Comparison of ENCODE assay signal across 17 cellular contexts in the genomic region with DNA sequence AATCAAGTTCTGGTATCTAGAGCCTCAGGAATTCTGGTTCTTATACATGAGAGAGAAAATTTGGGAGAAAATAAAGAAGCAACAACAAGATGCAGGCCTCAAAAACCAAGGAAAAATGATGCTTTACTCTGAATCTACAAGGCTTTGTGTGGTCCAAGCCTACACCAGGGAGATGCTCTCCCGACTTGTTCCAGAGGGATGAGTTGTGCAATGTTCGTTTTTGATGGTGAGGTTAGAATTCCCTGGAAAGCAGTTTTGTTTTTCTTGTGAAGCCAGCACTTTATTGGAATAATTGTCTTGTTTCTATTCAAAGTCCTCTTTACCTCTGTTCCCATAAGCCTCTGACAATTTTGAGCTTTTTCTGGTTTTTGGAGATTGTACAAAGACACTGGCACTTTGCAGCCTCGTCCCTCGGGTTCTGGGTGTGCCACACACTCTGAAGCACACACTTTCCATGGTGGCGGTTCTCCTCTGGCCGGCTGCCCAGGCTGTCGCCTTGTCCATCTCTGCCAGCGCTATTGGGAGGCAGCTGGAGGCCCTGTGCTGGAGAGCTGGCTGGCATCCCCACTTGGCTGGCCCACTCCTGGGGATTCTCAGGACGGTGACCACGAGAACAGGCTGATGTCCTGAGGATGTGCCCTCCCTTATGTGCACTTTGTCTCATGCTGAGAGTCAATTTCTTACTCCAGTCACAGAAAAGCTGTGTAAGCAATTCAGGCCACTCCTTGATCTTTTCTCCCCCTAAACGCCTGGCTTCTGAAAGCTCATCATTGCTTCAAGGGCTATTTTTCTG.
DNase-seq lines count a peak whose midpoint lies in the region; ATAC-seq, FAIRE-seq and TF ChIP-seq lines count a peak whose summit lies in the region.
"Had no signal": no experiment of that assay in that cellular context is flagged by ENCODE, and none has a peak within 500 bp of the region (broad histone marks: within the 10 kb centered on the region; RNA-seq: fewer than 3 reads in every experiment).

No MANE protein-coding gene starts in this region.

- no peaks in the 10 kb centered on the region for H3K4me1 Mint-ChIP-seq in activated naive CD8-positive, alpha-beta T cell treated with anti-CD3 and anti-CD28 coated beads, Interleukin-2, amount 50 U/mL, for 24 hours
- peaks cover 14% of the 10 kb centered on the region for H3K4me1 Mint-ChIP-seq in stimulated activated memory B cell treated with anti-CD40 and anti-IgM and Interleukin-4, amounts not matched to agents 10 μg/mL and 1 μg/mL and 100 μg/mL, for 72 hours
- no peaks in the 10 kb centered on the region for H3K4me1 Mint-ChIP-seq in activated CD4-positive, alpha-beta T cell treated with anti-CD3 and anti-CD28 coated beads for 36 hours

- no peaks in the 10 kb centered on the region; the same call in 1 of the 2 replicates for H3K9me3 ChIP-seq in SU-DHL-6 (ENCODE audit: insufficient read depth, low read length)
- H3K9me3 ChIP-seq in HepG2 (ENCODE audit: low read length), result 0 out of 2 replicates have a peak, but pooled peaks cover 4% of the 10 kb centered on the region

- H3K4me2 ChIP-seq in SU-DHL-6 (ENCODE audit: low read depth, low read length, poor library complexity, severe bottlenecking) (peak overlapping the region; percentile 23), HepG2 (ENCODE audit: low read depth, low read length) (no peak overlapping the region)

- no peak overlapping the region for H3K4me3 Mint-ChIP-seq in activated naive CD8-positive, alpha-beta T cell treated with anti-CD3 and anti-CD28 coated beads, Interleukin-2, amount 50 U/mL, for 24 hours
- no peak overlapping the region for H3K4me3 Mint-ChIP-seq in stimulated activated memory B cell treated with anti-CD40 and anti-IgM and Interleukin-4, amounts not matched to agents 10 μg/mL and 1 μg/mL and 100 μg/mL, for 72 hours
- no peak overlapping the region for H3K4me3 Mint-ChIP-seq in activated CD4-positive, alpha-beta T cell treated with anti-CD3 and anti-CD28 coated beads for 36 hours
- H3K4me3 Mint-ChIP-seq: activated CD4-positive, alpha-beta memory T cell treated with anti-CD3 and anti-CD28 coated beads for 36 hours; T-helper 17 cell had no signal

- TF ChIP-seq CTCF in SU-DHL-6 (IDR thresholded peaks at IDR 0.05; ENCODE audit: insufficient read depth, low read length, poor library complexity, severe bottlenecking), result no peak
- TF ChIP-seq CTCF in HepG2 (CRISPR knock-in tag; IDR thresholded peaks at IDR 0.05), result no peak

- no peaks in the 10 kb centered on the region for H3K9me2 ChIP-seq in SU-DHL-6 (replicated peaks; ENCODE audit: insufficient read depth, low read length)

- H3K9me3 Mint-ChIP-seq in activated naive CD8-positive, alpha-beta T cell treated with anti-CD3 and anti-CD28 coated beads, Interleukin-2, amount 50 U/mL, for 24 hours, result peaks cover 13% of the 10 kb centered on the region
- peaks cover 4% of the 10 kb centered on the region for H3K9me3 Mint-ChIP-seq in stimulated activated memory B cell treated with anti-CD40 and anti-IgM and Interleukin-4, amounts not matched to agents 10 μg/mL and 1 μg/mL and 100 μg/mL, for 72 hours
- H3K9me3 Mint-ChIP-seq in activated CD4-positive, alpha-beta T cell treated with anti-CD3 and anti-CD28 coated beads for 36 hours (ENCODE audit: low read depth), result peaks cover 12% of the 10 kb centered on the region

- 0 out of 2 replicates have a peak, but pooled peaks cover under 1% of the 10 kb centered on the region for H3F3A ChIP-seq in SU-DHL-6 (ENCODE audit: insufficient read depth)

- CTCF ChIA-PET in HepG2 (lab: Yijun Ruan, JAX; ENCODE audit: low intra/inter-chr PET ratio, low total read pairs), result no interaction called here
- CTCF ChIA-PET in activated CD4-positive, alpha-beta T cell treated with anti-CD3 and anti-CD28 coated beads for 36 hours (lab: Charles Lee), result interaction anchor here (1.0 kb wide), 1 partner anchor 20 kb away, joined by 3 read pairs; no protein-coding TSS in a partner anchor

- TF ChIP-seq EP300 in HepG2 (IDR thresholded peaks at IDR 0.05; ENCODE audit: low read depth in 2 of 2, low read length in 2 of 2) (no peak), HepG2 (CRISPR knock-in tag; IDR thresholded peaks at IDR 0.05; ENCODE audit: borderline replicate concordance) (no peak)

- peaks cover 8% of the 10 kb centered on the region; the same call in 1 of the 2 replicates for H3K4me1 ChIP-seq in HepG2 (ENCODE audit: insufficient read depth, low read length)

- H3K27ac ChIP-seq in SU-DHL-6 (ENCODE audit: low read depth, low read length), result no peak overlapping the region
- H3K27ac ChIP-seq in HepG2 (ENCODE audit: extremely low read length, insufficient read depth, low read length), result no peak overlapping the region
- H3K27ac ChIP-seq: BLaER1 treated with 17β-estradiol and CSF1 and Interleukin-3, amounts not matched to agents 10 nM and 100 nM; cardiac muscle cell; epithelial cell of prostate had no signal

- no peaks in the 10 kb centered on the region for H4K20me1 ChIP-seq in SU-DHL-6 (ENCODE audit: low read depth, low read length)
- H4K20me1 ChIP-seq in HepG2 (ENCODE audit: insufficient read depth, low read length), result no peaks in the 10 kb centered on the region
- H4K20me1 ChIP-seq: BLaER1 treated with 17β-estradiol and CSF1 and Interleukin-3, amounts not matched to agents 10 nM and 100 nM had no signal

- H3K27me3 Mint-ChIP-seq in activated naive CD8-positive, alpha-beta T cell treated with anti-CD3 and anti-CD28 coated beads, Interleukin-2, amount 50 U/mL, for 24 hours, result no peaks in the 10 kb centered on the region
- H3K27me3 Mint-ChIP-seq in stimulated activated memory B cell treated with anti-CD40 and anti-IgM and Interleukin-4, amounts not matched to agents 10 μg/mL and 1 μg/mL and 100 μg/mL, for 72 hours, result no peaks in the 10 kb centered on the region
- no peaks in the 10 kb centered on the region for H3K27me3 Mint-ChIP-seq in activated CD4-positive, alpha-beta T cell treated with anti-CD3 and anti-CD28 coated beads for 36 hours
- H3K27me3 Mint-ChIP-seq: activated CD4-positive, alpha-beta memory T cell treated with anti-CD3 and anti-CD28 coated beads for 36 hours; T-helper 17 cell had no signal

- 0 out of 2 replicates have a peak, but pooled peaks cover 4% of the 10 kb centered on the region for H3K36me3 ChIP-seq in SU-DHL-6 (ENCODE audit: low read length)
- H3K36me3 ChIP-seq in HepG2 (replicated peaks in 1 of 2; ENCODE audit: control insufficient read depth in 1 of 2, insufficient read depth in 2 of 2, low read length in 2 of 2), result no peaks in the 10 kb centered on the region
- H3K36me3 ChIP-seq: cardiac muscle cell had no signal

- in situ Hi-C loops in HepG2 (cut with HindIII; ENCODE audit: extremely low pct_ligation_motif_present, low pct_unique_long_range_greater_than_20kb), result no loop called here

- no peak overlapping the region for H3K27ac Mint-ChIP-seq in activated naive CD8-positive, alpha-beta T cell treated with anti-CD3 and anti-CD28 coated beads, Interleukin-2, amount 50 U/mL, for 24 hours
- H3K27ac Mint-ChIP-seq in stimulated activated memory B cell treated with anti-CD40 and anti-IgM and Interleukin-4, amounts not matched to agents 10 μg/mL and 1 μg/mL and 100 μg/mL, for 72 hours, result no peak overlapping the region
- no peak overlapping the region for H3K27ac Mint-ChIP-seq in activated CD4-positive, alpha-beta T cell treated with anti-CD3 and anti-CD28 coated beads for 36 hours
- H3K27ac Mint-ChIP-seq: activated CD4-positive, alpha-beta memory T cell treated with anti-CD3 and anti-CD28 coated beads for 36 hours had no signal

- H2AFZ ChIP-seq in SU-DHL-6 (ENCODE audit: low read depth, low read length, severe bottlenecking) (no peak overlapping the region), HepG2 (ENCODE audit: low read length) (no peak overlapping the region)

- TF ChIP-seq POLR2A in HepG2 (IDR thresholded peaks at IDR 0.05; ENCODE audit: insufficient read depth in 1 of 2, low read depth in 2 of 2, low read length in 2 of 2), result no peak

- H3K79me2 ChIP-seq in SU-DHL-6 (ENCODE audit: insufficient read depth, low read length) (no peaks in the 10 kb centered on the region), HepG2 (ENCODE audit: insufficient read depth, low read length) (no peaks in the 10 kb centered on the region)

- no peak for TF ChIP-seq RAD21 in HepG2 (CRISPR knock-in tag; IDR thresholded peaks at IDR 0.05)

- H3K36me3 Mint-ChIP-seq in activated naive CD8-positive, alpha-beta T cell treated with anti-CD3 and anti-CD28 coated beads, Interleukin-2, amount 50 U/mL, for 24 hours (ENCODE audit: low read depth), result no peaks in the 10 kb centered on the region
- no peaks in the 10 kb centered on the region for H3K36me3 Mint-ChIP-seq in stimulated activated memory B cell treated with anti-CD40 and anti-IgM and Interleukin-4, amounts not matched to agents 10 μg/mL and 1 μg/mL and 100 μg/mL, for 72 hours
- peaks cover 2% of the 10 kb centered on the region for H3K36me3 Mint-ChIP-seq in activated CD4-positive, alpha-beta T cell treated with anti-CD3 and anti-CD28 coated beads for 36 hours (ENCODE audit: low read depth)

- DNase-seq in AG20443 (ENCODE audit: low spot score) (peak; percentile 22), HepG2 (ENCODE audit: low spot score) (no peak), LoVo (ENCODE audit: low spot score) (no peak)
- no peak for DNase-seq in activated naive CD8-positive, alpha-beta T cell treated with anti-CD3 and anti-CD28 coated beads, Interleukin-2, amount 50 U/mL, for 24 hours
- no peak for DNase-seq in activated CD4-positive, alpha-beta T cell treated with anti-CD3 and anti-CD28 coated beads for 36 hours
- DNase-seq: activated CD4-positive, alpha-beta memory T cell treated with anti-CD3 and anti-CD28 coated beads for 36 hours; activated gamma-delta T cell; GF-D8; stimulated activated CD4-positive, alpha-beta T cell treated with anti-CD3 and anti-CD28 coated beads, Interleukin-4, amount 100 ng/mL, for 4 hours; stimulated activated naive CD8-positive, alpha-beta T cell treated with anti-CD3 and anti-CD28 coated beads, Interleukin-15, Interleukin-2, amounts not matched to agents 100 U/mL and 50 U/mL, for 24 hours; T-helper 17 cell had no signal

- FAIRE-seq in HepG2 (lab: Jason Lieb, UNC), result no peak

- 19% methylated on average over 9 of the region's 11 CpGs for WGBS in HepG2 (ENCODE audit: low lambda C conversion rate)

- no TSS peak for BruUV-seq in HepG2 (replicated peaks; lab: Mats Ljungman, UMichigan)

- H3K4me3 ChIP-seq in SU-DHL-6 (ENCODE audit: insufficient read depth, low read length, poor library complexity, severe bottlenecking) (no peak overlapping the region), HepG2 (replicated peaks in 1 of 3; ENCODE audit: insufficient read depth in 1 of 3, low read depth in 2 of 3, low read length in 3 of 3) (no peak overlapping the region)
- H3K4me3 ChIP-seq: BLaER1 treated with 17β-estradiol and CSF1 and Interleukin-3, amounts not matched to agents 10 nM and 100 nM; cardiac muscle cell had no signal

- intact Hi-C loops in HepG2 (cut with micrococcal nuclease; ENCODE audit: unreplicated experiment), result no loop called here
- intact Hi-C loops in activated CD4-positive, alpha-beta T cell treated with anti-CD3 and anti-CD28 coated beads for 36 hours (cut with DNase I, micrococcal nuclease), result no loop called here

- ATAC-seq in HG03520 (IDR thresholded peaks at IDR 0.05; ENCODE audit: unreplicated experiment) (peak; percentile 15), HepG2 (peak; percentile 51)
- no peak for ATAC-seq in activated naive CD8-positive, alpha-beta T cell treated with anti-CD3 and anti-CD28 coated beads, Interleukin-2, amount 50 U/mL, for 24 hours
- no peak for ATAC-seq in stimulated activated memory B cell treated with anti-CD40 and anti-IgM and Interleukin-4, amounts not matched to agents 10 μg/mL and 1 μg/mL and 100 μg/mL, for 72 hours
- no peak for ATAC-seq in activated CD4-positive, alpha-beta T cell treated with anti-CD3 and anti-CD28 coated beads for 36 hours
- ATAC-seq: stimulated activated naive CD8-positive, alpha-beta T cell treated with anti-CD3 and anti-CD28 coated beads, Interleukin-15, Interleukin-2, amounts not matched to agents 100 U/mL and 50 U/mL, for 24 hours; T-helper 17 cell had no signal

- H3K27me3 ChIP-seq in SU-DHL-6 (ENCODE audit: low read length), result no peaks in the 10 kb centered on the region
- peaks cover 0 to 5% of the 10 kb centered on the region in 2 experiments; a peak in 1 of 5 replicates for H3K27me3 ChIP-seq in HepG2 (ENCODE audit: control insufficient read depth in 1 of 2, insufficient read depth in 2 of 2, low read length in 2 of 2)
- H3K27me3 ChIP-seq: BLaER1 treated with 17β-estradiol and CSF1 and Interleukin-3, amounts not matched to agents 10 nM and 100 nM; cardiac muscle cell had no signal

- no peak overlapping the region for H3K9ac ChIP-seq in SU-DHL-6 (ENCODE audit: low read length)
- no peak overlapping the region for H3K9ac ChIP-seq in HepG2 (ENCODE audit: insufficient read depth, low read depth, low read length)
- H3K9ac ChIP-seq: BLaER1 treated with 17β-estradiol and CSF1 and Interleukin-3, amounts not matched to agents 10 nM and 100 nM had no signal

- POLR2A ChIA-PET in HepG2 (lab: Yijun Ruan, JAX), result no interaction called here
- POLR2A ChIA-PET in activated CD4-positive, alpha-beta T cell treated with anti-CD3 and anti-CD28 coated beads for 36 hours (lab: Charles Lee), result no interaction called here

Comparison
In these comparisons a context has a peak if more than half of its experiments do, and no peak if none do; other contexts are left out.
1. ATAC-seq: peak in HG03520 (single experiment) and HepG2 (single experiment); none in activated naive CD8-positive, alpha-beta T cell treated with anti-CD3 and anti-CD28 coated beads, Interleukin-2, amount 50 U/mL, for 24 hours (single experiment), stimulated activated memory B cell treated with anti-CD40 and anti-IgM and Interleukin-4, amounts not matched to agents 10 μg/mL and 1 μg/mL and 100 μg/mL, for 72 hours (single experiment) and activated CD4-positive, alpha-beta T cell treated with anti-CD3 and anti-CD28 coated beads for 36 hours (single experiment).